In genomic region chr10:59536151-59536550, GRCh38 we compare ENCODE assay signal across 9 cellular contexts.
DNase-seq lines count a peak whose midpoint lies in the region; ATAC-seq and TF ChIP-seq lines count a peak whose summit lies in the region.
"Had no signal": no experiment of that assay in that cellular context is flagged by ENCODE, and none has a peak within 500 bp of the region (broad histone marks: within the 10 kb centered on the region; RNA-seq: fewer than 3 reads in every experiment).

No MANE protein-coding gene starts in this region.

- peak in 2 of 3 experiments; percentile 4 to 28 for DNase-seq in NCI-H1417 (lab: John Stamatoyannopoulos, UW)
- no peak for DNase-seq in NCI-H1417 treated with DMSO at 0.1 percent for 48 hours (lab: John Stamatoyannopoulos, UW)
- DNase-seq in cardiac fibroblast (ENCODE audit: low read depth in 2 of 2): peak; percentile 91 to 92
- peak; percentile 73 for DNase-seq in kidney tubule cell (ENCODE audit: low spot score)
- DNase-seq in upper lobe of right lung: no peak
- no peak for DNase-seq in HEK293T (ENCODE audit: extremely low spot score)
- DNase-seq: activated CD8-positive, alpha-beta memory T cell treated with anti-CD3 and anti-CD28 coated beads, Interleukin-2, amount 50 U/mL, for 4 hours had no signal

- no peaks in the 10 kb centered on the region for H3K9me3 ChIP-seq in upper lobe of right lung

- CTCF ChIA-PET in HEK293T (lab: Yijun Ruan, JAX): no interaction called here

- H3K4me3 ChIP-seq in cardiac fibroblast (replicated peaks in 1 of 2; ENCODE audit: low read depth in 2 of 2, low read length in 2 of 2) (no peak overlapping the region), upper lobe of right lung (no peak overlapping the region)

- peak overlapping the region; percentile 82 for H3K27ac ChIP-seq in upper lobe of right lung

- no peaks in the 10 kb centered on the region for H3K27me3 ChIP-seq in upper lobe of right lung

- TF ChIP-seq CTCF in cardiac fibroblast (IDR thresholded peaks at IDR 0.05; ENCODE audit: low read depth, low read length) (no peak), upper lobe of right lung (IDR thresholded peaks at IDR 0.05) (no peak)

- peaks cover 19% of the 10 kb centered on the region for H3K4me1 ChIP-seq in upper lobe of right lung

- POLR2A ChIA-PET in HEK293T (lab: Yijun Ruan, JAX): no interaction called here

- peak; percentile 54 for ATAC-seq in upper lobe of right lung
- ATAC-seq in GM18867 (IDR thresholded peaks at IDR 0.05; ENCODE audit: unreplicated experiment): no peak
- no peak for ATAC-seq in HG03139 (IDR thresholded peaks at IDR 0.05; ENCODE audit: unreplicated experiment)

- no peaks in the 10 kb centered on the region for H3K36me3 ChIP-seq in upper lobe of right lung

- intact Hi-C loops in upper lobe of right lung (cut with DNase I): no loop called here

TF ChIP-seq in HEK293T, 16 proteins besides CTCF, POLR2A, EP300 and RAD21:
- TF ChIP-seq ZNF384 (IDR thresholded peaks at IDR 0.05): no peak
- no peak for TF ChIP-seq TARDBP (IDR thresholded peaks at IDR 0.05)
- TF ChIP-seq NFRKB (IDR thresholded peaks at IDR 0.05): no peak

Comparison
In these comparisons a context has a peak if more than half of its experiments do, and no peak if none do; other contexts are left out.
1. DNase-seq: peak in NCI-H1417 (2 of 3), cardiac fibroblast (2 of 2) and kidney tubule cell (single experiment); none in NCI-H1417 treated with DMSO at 0.1 percent for 48 hours (single experiment), upper lobe of right lung (single experiment) and HEK293T (single experiment).